In genomic region chr10:103648951-103649532, GRCh38 we compare ENCODE assay signal across 16 cellular contexts.
DNase-seq lines count a peak whose midpoint lies in the region; ATAC-seq and TF ChIP-seq lines count a peak whose summit lies in the region.
"Had no signal": no experiment of that assay in that cellular context is flagged by ENCODE, and none has a peak within 500 bp of the region (broad histone marks: within the 10 kb centered on the region; RNA-seq: fewer than 3 reads in every experiment).

No MANE protein-coding gene starts in this region.

- H3K27me3 ChIP-seq in right atrium auricular region (no peaks in the 10 kb centered on the region), gastrocnemius medialis (no peaks in the 10 kb centered on the region)

- TF ChIP-seq CTCF in brain (conservative IDR thresholded peaks at IDR 0.05) = no peak
- TF ChIP-seq CTCF in right atrium auricular region (IDR thresholded peaks at IDR 0.05) = no peak
- no peak for TF ChIP-seq CTCF in gastrocnemius medialis (IDR thresholded peaks at IDR 0.05 in 4 of 5, conservative IDR thresholded peaks at IDR 0.05 in 1 of 5)

- in situ Hi-C loops in G401 (cut with HindIII; ENCODE audit: low sequenced_read_pairs) (no loop called here), gastrocnemius medialis (cut with MboI; ENCODE audit: low sequenced_read_pairs in 4 of 4) (no loop called here)

- H3K4me3 ChIP-seq in right atrium auricular region (no peak overlapping the region), gastrocnemius medialis (no peak overlapping the region)
- H3K4me3 ChIP-seq: GM23338 had no signal

- H3K27me3 Mint-ChIP-seq in brain = no peaks in the 10 kb centered on the region
- H3K27me3 Mint-ChIP-seq in stimulated activated naive CD8-positive, alpha-beta T cell treated with anti-CD3 and anti-CD28 coated beads, Interleukin-15, amount 100 ng/mL, for 72 hours = peaks cover 6% of the 10 kb centered on the region
- H3K27me3 Mint-ChIP-seq: CD4-positive, CD25-positive, alpha-beta regulatory T cell had no signal

- H3K4me1 ChIP-seq in right atrium auricular region (peaks cover 0 to 78% of the 10 kb centered on the region in 2 donors), gastrocnemius medialis (peaks cover 91 to 93% of the 10 kb centered on the region in 2 donors)

- no peaks in the 10 kb centered on the region for H3K36me3 ChIP-seq in right atrium auricular region
- H3K36me3 ChIP-seq in gastrocnemius medialis = no peaks in the 10 kb centered on the region
- H3K36me3 ChIP-seq: WERI-Rb-1 had no signal

- peak; percentile 81 for ATAC-seq in gastrocnemius medialis
- ATAC-seq in stimulated activated naive CD8-positive, alpha-beta T cell treated with anti-CD3 and anti-CD28 coated beads, Interleukin-15, amount 100 ng/mL, for 72 hours = no peak
- ATAC-seq in HG02588 (IDR thresholded peaks at IDR 0.05; ENCODE audit: unreplicated experiment) = no peak

- no peaks in the 10 kb centered on the region for H3K9me3 Mint-ChIP-seq in brain
- no peaks in the 10 kb centered on the region for H3K9me3 Mint-ChIP-seq in stimulated activated naive CD8-positive, alpha-beta T cell treated with anti-CD3 and anti-CD28 coated beads, Interleukin-15, amount 100 ng/mL, for 72 hours
- H3K9me3 Mint-ChIP-seq: activated T-helper 1 cell treated with anti-CD3 and anti-CD28 coated beads, Interleukin-12 subunit alpha, Interleukin-12 subunit beta, Interleukin-2, Interleukin-4 antibody, amounts not matched to agents 30 ng/mL and 10 ng/mL and 1 ng/mL, durations not matched to agents 14 hours and 24 hours and 36 hours; GM23338 had no signal

- intact Hi-C loops in gastrocnemius medialis (cut with DNase I; ENCODE audit: low total_unique reads) = loop anchor here (2.0 to 5.0 kb wide), 2 partner anchors 14 to 108 kb away; no protein-coding TSS in a partner anchor

- DNase-seq in G401 (ENCODE audit: low spot score) = peak; percentile 62
- DNase-seq in right atrium auricular region (ENCODE audit: low spot score) = peak; percentile 74
- DNase-seq in gastrocnemius medialis = peak; percentile 96 to 99
- no peak for DNase-seq in T1000 (lab: John Stamatoyannopoulos, UW)
- DNase-seq in NCI-H187 (lab: John Stamatoyannopoulos, UW) = no peak
- DNase-seq in stimulated activated naive CD8-positive, alpha-beta T cell treated with anti-CD3 and anti-CD28 coated beads, Interleukin-15, amount 100 ng/mL, for 72 hours = no peak
- DNase-seq: CD4-positive, CD25-positive, alpha-beta regulatory T cell; dermis blood vessel endothelial cell; GF-D8; stimulated activated naive CD4-positive, alpha-beta T cell; WERI-Rb-1 had no signal

- H3K9me3 ChIP-seq in right atrium auricular region (no peaks in the 10 kb centered on the region), gastrocnemius medialis (no peaks in the 10 kb centered on the region)

- H3K27ac ChIP-seq in right atrium auricular region (no peak overlapping the region), gastrocnemius medialis (peak overlapping the region; percentile 87 to 90 (median 88))
- H3K27ac ChIP-seq: KMS-11, WERI-Rb-1 had no signal

- TF ChIP-seq POLR2A in gastrocnemius medialis (IDR thresholded peaks at IDR 0.05) = no peak

- peaks cover 76% of the 10 kb centered on the region for H3K4me1 Mint-ChIP-seq in brain
- no peaks in the 10 kb centered on the region for H3K4me1 Mint-ChIP-seq in stimulated activated naive CD8-positive, alpha-beta T cell treated with anti-CD3 and anti-CD28 coated beads, Interleukin-15, amount 100 ng/mL, for 72 hours

- no peak overlapping the region for H3K4me3 Mint-ChIP-seq in brain
- no peak overlapping the region for H3K4me3 Mint-ChIP-seq in stimulated activated naive CD8-positive, alpha-beta T cell treated with anti-CD3 and anti-CD28 coated beads, Interleukin-15, amount 100 ng/mL, for 72 hours
- H3K4me3 Mint-ChIP-seq: activated T-helper 1 cell treated with anti-CD3 and anti-CD28 coated beads, Interleukin-12 subunit alpha, Interleukin-12 subunit beta, Interleukin-2, Interleukin-4 antibody, amounts not matched to agents 30 ng/mL and 10 ng/mL and 1 ng/mL, durations not matched to agents 14 hours and 24 hours and 36 hours; CD4-positive, CD25-positive, alpha-beta regulatory T cell; GM23338 had no signal

- H3K27ac Mint-ChIP-seq in brain = peak overlapping the region; percentile 9 to 90 (median 82)
- no peak overlapping the region for H3K27ac Mint-ChIP-seq in stimulated activated naive CD8-positive, alpha-beta T cell treated with anti-CD3 and anti-CD28 coated beads, Interleukin-15, amount 100 ng/mL, for 72 hours
- H3K27ac Mint-ChIP-seq: activated T-helper 1 cell treated with anti-CD3 and anti-CD28 coated beads, Interleukin-12 subunit alpha, Interleukin-12 subunit beta, Interleukin-2, Interleukin-4 antibody, amounts not matched to agents 30 ng/mL and 10 ng/mL and 1 ng/mL, durations not matched to agents 14 hours and 24 hours and 36 hours; CD4-positive, CD25-positive, alpha-beta regulatory T cell; GM23338 had no signal

- peaks cover 13% of the 10 kb centered on the region for H3K36me3 Mint-ChIP-seq in brain

Comparison
In these comparisons a context has a peak if more than half of its experiments do, and no peak if none do; other contexts are left out.
1. DNase-seq: peak in G401 (single experiment), right atrium auricular region (single experiment) and gastrocnemius medialis (2 of 2); none in T1000 (single experiment), NCI-H187 (0 of 2) and stimulated activated naive CD8-positive, alpha-beta T cell treated with anti-CD3 and anti-CD28 coated beads, Interleukin-15, amount 100 ng/mL, for 72 hours (0 of 2).
2. H3K27ac Mint-ChIP-seq: peak in brain (5 of 5); none in stimulated activated naive CD8-positive, alpha-beta T cell treated with anti-CD3 and anti-CD28 coated beads, Interleukin-15, amount 100 ng/mL, for 72 hours (0 of 2).
3. H3K27ac ChIP-seq: peak in gastrocnemius medialis (4 of 4); none in right atrium auricular region (0 of 2).
4. ATAC-seq: peak in gastrocnemius medialis (2 of 2); none in stimulated activated naive CD8-positive, alpha-beta T cell treated with anti-CD3 and anti-CD28 coated beads, Interleukin-15, amount 100 ng/mL, for 72 hours (single experiment) and HG02588 (single experiment).